Comparison of ENCODE assay signal across 1 cellular context in the genomic region with DNA sequence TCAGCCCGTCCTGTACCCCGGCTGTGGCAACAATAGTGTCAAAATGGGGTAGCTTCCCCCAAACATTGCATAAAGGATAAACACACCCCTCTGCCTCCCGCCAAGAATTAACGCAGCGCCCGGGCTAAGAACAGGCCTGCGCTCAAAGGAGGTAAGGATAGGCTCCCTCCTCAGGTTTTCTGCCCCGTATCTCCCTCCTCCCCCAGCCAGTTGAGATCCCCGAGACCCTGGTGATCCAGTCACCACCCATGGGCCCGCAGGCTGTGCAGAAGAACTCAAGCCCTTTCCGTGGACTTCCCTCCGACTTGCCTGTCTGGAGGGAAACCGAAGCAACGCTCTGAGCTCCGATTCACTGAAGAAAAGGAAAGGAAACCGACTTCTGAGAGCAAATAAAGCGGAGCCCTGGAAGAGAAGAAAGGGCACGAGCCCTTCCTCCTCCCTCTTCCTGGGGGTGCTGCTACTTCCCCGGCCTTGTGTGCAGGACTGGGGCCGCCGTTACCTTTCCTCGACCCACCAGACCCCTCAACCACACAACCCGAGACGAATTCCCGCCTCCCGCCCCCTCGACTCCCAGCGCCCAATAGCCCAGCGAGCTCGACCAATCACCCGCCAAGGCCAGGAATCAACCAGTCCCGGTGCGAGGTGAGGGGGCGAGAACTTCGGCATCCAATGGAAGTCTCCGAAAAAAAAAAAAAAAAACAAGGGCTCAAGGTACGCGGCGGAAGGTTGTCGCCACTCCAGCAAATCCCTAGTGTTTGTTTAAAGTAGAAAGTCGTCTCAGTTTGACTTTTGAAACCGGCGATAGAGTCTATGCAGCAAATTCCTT.
TF ChIP-seq lines count a peak whose summit lies in the region.

A gene (minus strand): TSS at position 554 of the 826 bp plus-strand sequence. CDS start 1,989 bp downstream, outside the sequence.

TF ChIP-seq in IMR-90, 13 proteins besides CTCF, POLR2A, EP300 and RAD21 (continued from another document):
- peak; percentile 37; the same call in 1 of the 2 replicates for TF ChIP-seq MAZ (IDR thresholded peaks at IDR 0.05; ENCODE audit: borderline replicate concordance, low read depth, low read length)
TF ChIP-seq in IMR-90: peak in this region for 1.
